In the genomic region with DNA sequence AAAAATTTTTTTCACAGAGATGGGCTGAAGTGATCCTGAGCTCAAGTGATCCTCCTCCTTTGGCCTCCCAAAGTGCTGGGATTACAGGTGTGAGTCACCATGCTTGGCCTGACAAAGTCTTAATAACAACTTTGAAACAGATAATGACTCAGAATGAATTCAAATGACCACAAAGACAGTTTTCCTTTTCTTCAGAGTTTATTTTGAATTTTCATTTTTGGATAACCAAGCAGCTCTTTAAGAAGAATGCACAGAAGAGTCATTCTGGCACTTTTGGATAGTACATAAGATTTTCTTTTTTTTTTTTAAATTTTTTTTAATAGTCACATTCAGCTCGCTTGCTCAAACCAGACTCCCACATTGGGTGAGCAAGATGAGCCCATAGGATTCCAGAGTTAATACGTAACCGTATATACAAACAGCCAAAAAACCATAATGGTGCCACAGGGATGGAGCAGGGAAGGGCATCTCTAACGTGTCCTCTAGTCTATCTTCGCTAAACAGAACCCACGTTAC, we compare ENCODE assay signal across 16 cellular contexts. TPM values are rescaled to one million over a fixed set of nuclear protein-coding genes. Genes with fewer than 3 reads are reported as not detected.
DNase-seq lines count a peak whose midpoint lies in the region; ATAC-seq and TF ChIP-seq lines count a peak whose summit lies in the region.
"Had no signal": no experiment of that assay in that cellular context is flagged by ENCODE, and none has a peak within 500 bp of the region (broad histone marks: within the 10 kb centered on the region; RNA-seq: fewer than 3 reads in every experiment).

No MANE protein-coding gene starts in this region.

- no peaks in the 10 kb centered on the region for H3K79me2 ChIP-seq in fibroblast of lung (ENCODE audit: control insufficient read depth, insufficient read depth, low read length)

- H3K4me3 ChIP-seq in fibroblast of lung (replicated peaks in 1 of 4; ENCODE audit: control extremely low read depth in 1 of 4, insufficient read depth in 1 of 4, low read depth in 3 of 4, low read length in 4 of 4), result no peak overlapping the region
- H3K4me3 ChIP-seq: esophagus squamous epithelium, neural progenitor cell, vagina had no signal

- peak overlapping the region; percentile 70 for H3K4me2 ChIP-seq in fibroblast of lung (ENCODE audit: extremely low read depth, insufficient read depth, low read length)
- H3K4me2 ChIP-seq: neural progenitor cell had no signal

- TF ChIP-seq CTCF in RWPE1 (conservative IDR thresholded peaks at IDR 0.05; ENCODE audit: low read depth), result no peak
- TF ChIP-seq CTCF in fibroblast of lung (conservative IDR thresholded peaks at IDR 0.05 in 1 of 2, IDR thresholded peaks at IDR 0.05 in 1 of 2; ENCODE audit: low read depth in 1 of 2, low read length in 2 of 2), result no peak

- H3K27ac ChIP-seq in RWPE1 (no peak overlapping the region), fibroblast of lung (ENCODE audit: insufficient read depth, low read length) (peak overlapping the region; percentile 62)
- H3K27ac ChIP-seq: esophagus squamous epithelium, neural progenitor cell, vagina had no signal

- POLR2A ChIA-PET in RWPE1 (lab: Yijun Ruan, JAX; ENCODE audit: low non-redundant PET), result interaction anchor here (0.6 kb wide), 1 partner anchor 269 kb away, joined by 5 read pairs; no protein-coding TSS in a partner anchor

- no peak overlapping the region for H3K9ac ChIP-seq in fibroblast of lung (ENCODE audit: insufficient read depth, low read length)
- H3K9ac ChIP-seq: neural progenitor cell had no signal

- no peaks in the 10 kb centered on the region for H4K20me1 ChIP-seq in fibroblast of lung (ENCODE audit: control insufficient read depth, extremely low read depth, insufficient read depth, low read length)

- H3K36me3 ChIP-seq in fibroblast of lung (ENCODE audit: control insufficient read depth, insufficient read depth, low read length), result peaks cover 4% of the 10 kb centered on the region
- H3K36me3 ChIP-seq: neural progenitor cell had no signal

- peaks cover 5% of the 10 kb centered on the region for H3K4me1 ChIP-seq in fibroblast of lung (ENCODE audit: control insufficient read depth, extremely low read depth, insufficient read depth, low read length)
- H3K4me1 ChIP-seq: Caco-2, vagina had no signal

- DNase-seq in stimulated activated CD4-positive, alpha-beta T cell treated with anti-CD3 and anti-CD28 coated beads, Interleukin-1b, Interleukin-23, amount 100 ng/mL, for 48 hours, result peak; percentile 15
- DNase-seq in stimulated activated CD4-positive, alpha-beta T cell treated with anti-CD3 and anti-CD28 coated beads, Interleukin-2, amount 100 ng/mL, for 48 hours, result no peak
- DNase-seq in RWPE1 (ENCODE audit: low spot score) (peak; percentile 17), fibroblast of lung (ENCODE audit: low read depth in 2 of 2) (peak; percentile 69 to 90), GM19238 (ENCODE audit: insufficient read length, low spot score) (no peak), activated gamma-delta T cell treated with Interleukin-2 at 50 U/mL for 16 hours (no peak), SKM-1 treated with dmso at 0.1 percent for 144 hours (lab: John Stamatoyannopoulos, UW; ENCODE audit: unreplicated experiment) (no peak)
- DNase-seq: activated CD8-positive, alpha-beta memory T cell treated with anti-CD3 and anti-CD28 coated beads, Interleukin-2, amount 50 U/mL, for 4 hours; Caco-2; esophagus squamous epithelium; KG1; NCI-H2107; stimulated activated CD8-positive, alpha-beta memory T cell treated with anti-CD3 and anti-CD28 coated beads, Interleukin-4, amount 100 ng/mL, for 48 hours had no signal

- ATAC-seq in HG02852 (IDR thresholded peaks at IDR 0.05; ENCODE audit: unreplicated experiment), result no peak

- CTCF ChIA-PET in RWPE1 (lab: Yijun Ruan, JAX), result no interaction called here

- no peak overlapping the region for H2AFZ ChIP-seq in fibroblast of lung (ENCODE audit: low read length)
- H2AFZ ChIP-seq: neural progenitor cell had no signal

- no peaks in the 10 kb centered on the region for H3K9me3 ChIP-seq in fibroblast of lung (ENCODE audit: control insufficient read depth, insufficient read depth, low read depth, low read length)
- H3K9me3 ChIP-seq: Caco-2, esophagus squamous epithelium, vagina had no signal

- no peaks in the 10 kb centered on the region for H3K27me3 ChIP-seq in fibroblast of lung (ENCODE audit: control insufficient read depth, insufficient read depth, low read length)
- H3K27me3 ChIP-seq: esophagus squamous epithelium, neural progenitor cell, vagina had no signal

RNA-seq across cellular contexts. Expression of gene NMT2, which starts 43.0 kb away (rescaled TPM):
- 21.0 and 21.3 TPM in 2 replicates for total RNA-seq in fibroblast of lung
- polyA plus RNA-seq in fibroblast of lung, result 16.6 and 35.2 TPM in 2 replicates
- polyA plus RNA-seq in fibroblast of lung (2012), result 18.8 and 37.7 TPM in 2 replicates
- 7.5 and 11.8 TPM in 2 replicates for polyA minus RNA-seq in fibroblast of lung (ENCODE audit: low replicate concordance)

Comparison
In these comparisons a context has a peak if more than half of its experiments do, and no peak if none do; other contexts are left out.
1. DNase-seq: peak in stimulated activated CD4-positive, alpha-beta T cell treated with anti-CD3 and anti-CD28 coated beads, Interleukin-1b, Interleukin-23, amount 100 ng/mL, for 48 hours (single experiment), RWPE1 (single experiment) and fibroblast of lung (2 of 2); none in stimulated activated CD4-positive, alpha-beta T cell treated with anti-CD3 and anti-CD28 coated beads, Interleukin-2, amount 100 ng/mL, for 48 hours (0 of 2), GM19238 (single experiment), activated gamma-delta T cell treated with Interleukin-2 at 50 U/mL for 16 hours (single experiment) and SKM-1 treated with dmso at 0.1 percent for 144 hours (single experiment).